3 cellular contexts compared by ENCODE assay signal in the genomic region with DNA sequence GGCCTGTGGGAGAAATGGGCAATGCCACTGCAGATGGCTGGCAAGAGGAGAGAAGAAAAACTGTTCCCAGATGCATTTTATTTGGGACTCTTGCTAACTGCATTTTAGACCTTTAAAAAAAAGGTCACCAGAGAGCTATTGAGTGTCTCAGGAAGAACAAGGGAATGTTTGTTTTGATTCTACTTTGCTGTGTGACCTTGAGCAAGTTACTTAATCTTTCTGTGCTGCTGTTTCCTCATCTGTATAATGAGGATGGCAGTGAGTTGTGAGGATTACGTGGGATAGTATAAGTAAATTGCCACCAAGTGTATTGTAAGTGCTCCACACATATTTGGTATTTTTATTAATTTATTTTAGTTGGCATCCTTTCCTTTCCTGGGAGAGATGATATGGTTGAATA.
A peak's percentile ranks its signal among the peaks of the same experiment; 100 is the strongest.
TF ChIP-seq lines count a peak whose summit lies in the region.

No MANE protein-coding gene starts in this region.

TF ChIP-seq in GM23338, 12 proteins besides CTCF, POLR2A, EP300 and RAD21 (continues in another document):
- no peak for TF ChIP-seq JUNB (IDR thresholded peaks at IDR 0.05; ENCODE audit: unreplicated experiment)
- no peak for TF ChIP-seq ZNF331 (CRISPR knock-in tag; IDR thresholded peaks at IDR 0.05; ENCODE audit: low read depth)
- no peak for TF ChIP-seq STAT1 (IDR thresholded peaks at IDR 0.05; ENCODE audit: unreplicated experiment)
- no peak for TF ChIP-seq EZH2phosphoT487 (IDR thresholded peaks at IDR 0.05; ENCODE audit: unreplicated experiment)
- TF ChIP-seq REST (IDR thresholded peaks at IDR 0.05; ENCODE audit: unreplicated experiment) = no peak
- no peak for TF ChIP-seq EZH2 (IDR thresholded peaks at IDR 0.05; ENCODE audit: low read depth, unreplicated experiment)

TF ChIP-seq in K562, 482 proteins besides CTCF, POLR2A, EP300 and RAD21:
- TF ChIP-seq PTRF (tag; IDR thresholded peaks at IDR 0.05) (no peak), RBM25 (IDR thresholded peaks at IDR 0.05; ENCODE audit: low read depth, low read length, severe bottlenecking) (peak; percentile 60), CBX8 (IDR thresholded peaks at IDR 0.05; ENCODE audit: borderline replicate concordance, extremely low read depth, low read depth, low read length, poor library complexity, severe bottlenecking) (no peak), NCOA2 (IDR thresholded peaks at IDR 0.05; ENCODE audit: partially characterized antibody in 2 of 2) (no peak), RCOR1 (IDR thresholded peaks at IDR 0.05; ENCODE audit: borderline replicate concordance in 1 of 2, low read depth in 2 of 2, low read length in 2 of 2) (no peak), ZNF274 (IDR thresholded peaks at IDR 0.05; ENCODE audit: borderline replicate concordance, low read depth, low read length) (no peak), HEY1 (CRISPR knock-in tag; IDR thresholded peaks at IDR 0.05; ENCODE audit: borderline replicate concordance) (no peak), PRPF4 (IDR thresholded peaks at IDR 0.05; ENCODE audit: insufficient read depth, low read depth, low read length, poor library complexity, severe bottlenecking) (no peak)

TF ChIP-seq in H1, 55 proteins besides CTCF, POLR2A, EP300 and RAD21:
- TF ChIP-seq KDM1A (IDR thresholded peaks at IDR 0.05; ENCODE audit: borderline replicate concordance, low read length) = peak; percentile 88; the same call in 1 of the 2 replicates
- TF ChIP-seq JUND (IDR thresholded peaks at IDR 0.05; ENCODE audit: low read length) = no peak
- TF ChIP-seq CBX8 (IDR thresholded peaks at IDR 0.05; ENCODE audit: borderline replicate concordance, low read depth, low read length) = no peak
- TF ChIP-seq ASH2L (IDR thresholded peaks at IDR 0.05; ENCODE audit: low read length) = no peak
- no peak for TF ChIP-seq RBBP5 (IDR thresholded peaks at IDR 0.05; ENCODE audit: borderline replicate concordance, low read depth, low read length)
- TF ChIP-seq YY1 (IDR thresholded peaks at IDR 0.05; ENCODE audit: low read depth, low read length) = no peak
